Comparison of ENCODE assay signal across 1 cellular context in the genomic region with DNA sequence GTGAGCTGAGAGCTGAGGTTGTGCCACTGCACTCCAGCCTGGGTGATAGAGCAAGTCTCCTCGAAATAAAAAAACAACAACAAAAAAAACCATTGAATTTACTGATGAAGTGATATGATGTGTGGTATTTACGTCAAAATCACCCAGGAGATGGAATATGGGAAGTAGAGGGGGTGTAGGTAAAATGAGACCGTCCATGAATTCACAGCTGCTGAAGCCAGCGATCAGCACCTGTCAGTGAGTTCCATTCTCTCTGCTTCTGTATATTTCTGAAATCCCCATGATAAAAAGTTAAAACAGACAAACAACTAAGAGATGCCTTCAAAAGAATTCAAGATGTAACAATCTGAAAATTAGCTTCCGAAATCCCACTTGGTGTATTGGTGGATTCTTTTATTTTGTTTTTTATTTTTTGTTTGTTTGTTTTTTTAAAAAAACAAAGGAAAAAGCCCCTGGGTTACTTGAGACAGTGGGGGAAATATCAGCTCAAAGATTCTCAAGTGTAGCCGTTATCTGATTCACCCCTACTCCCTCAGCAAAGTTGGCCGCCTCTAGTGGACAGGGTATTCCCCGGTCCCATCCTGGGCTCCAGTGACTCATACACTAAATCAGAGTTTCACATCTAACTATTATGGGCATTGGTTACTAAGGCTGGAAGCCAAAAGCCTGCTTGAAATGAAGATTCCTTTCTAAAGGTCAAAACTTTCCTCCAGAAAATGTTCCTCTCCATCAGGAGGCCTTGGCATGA.
TF ChIP-seq lines count a peak whose summit lies in the region.

No MANE protein-coding gene starts in this region.

TF ChIP-seq in GM12878, 131 proteins besides CTCF, POLR2A, EP300 and RAD21 (continued from another document and continues in another):
- TF ChIP-seq, protein P1, sequence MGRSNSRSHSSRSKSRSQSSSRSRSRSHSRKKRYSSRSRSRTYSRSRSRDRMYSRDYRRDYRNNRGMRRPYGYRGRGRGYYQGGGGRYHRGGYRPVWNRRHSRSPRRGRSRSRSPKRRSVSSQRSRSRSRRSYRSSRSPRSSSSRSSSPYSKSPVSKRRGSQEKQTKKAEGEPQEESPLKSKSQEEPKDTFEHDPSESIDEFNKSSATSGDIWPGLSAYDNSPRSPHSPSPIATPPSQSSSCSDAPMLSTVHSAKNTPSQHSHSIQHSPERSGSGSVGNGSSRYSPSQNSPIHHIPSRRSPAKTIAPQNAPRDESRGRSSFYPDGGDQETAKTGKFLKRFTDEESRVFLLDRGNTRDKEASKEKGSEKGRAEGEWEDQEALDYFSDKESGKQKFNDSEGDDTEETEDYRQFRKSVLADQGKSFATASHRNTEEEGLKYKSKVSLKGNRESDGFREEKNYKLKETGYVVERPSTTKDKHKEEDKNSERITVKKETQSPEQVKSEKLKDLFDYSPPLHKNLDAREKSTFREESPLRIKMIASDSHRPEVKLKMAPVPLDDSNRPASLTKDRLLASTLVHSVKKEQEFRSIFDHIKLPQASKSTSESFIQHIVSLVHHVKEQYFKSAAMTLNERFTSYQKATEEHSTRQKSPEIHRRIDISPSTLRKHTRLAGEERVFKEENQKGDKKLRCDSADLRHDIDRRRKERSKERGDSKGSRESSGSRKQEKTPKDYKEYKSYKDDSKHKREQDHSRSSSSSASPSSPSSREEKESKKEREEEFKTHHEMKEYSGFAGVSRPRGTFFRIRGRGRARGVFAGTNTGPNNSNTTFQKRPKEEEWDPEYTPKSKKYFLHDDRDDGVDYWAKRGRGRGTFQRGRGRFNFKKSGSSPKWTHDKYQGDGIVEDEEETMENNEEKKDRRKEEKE (IDR thresholded peaks at IDR 0.05) = no peak
- TF ChIP-seq CBFB (IDR thresholded peaks at IDR 0.05; ENCODE audit: low read depth) = no peak
- TF ChIP-seq ZNF274 (IDR thresholded peaks at IDR 0.05; ENCODE audit: insufficient read depth, insufficient read length) = no peak
- TF ChIP-seq, protein P2, sequence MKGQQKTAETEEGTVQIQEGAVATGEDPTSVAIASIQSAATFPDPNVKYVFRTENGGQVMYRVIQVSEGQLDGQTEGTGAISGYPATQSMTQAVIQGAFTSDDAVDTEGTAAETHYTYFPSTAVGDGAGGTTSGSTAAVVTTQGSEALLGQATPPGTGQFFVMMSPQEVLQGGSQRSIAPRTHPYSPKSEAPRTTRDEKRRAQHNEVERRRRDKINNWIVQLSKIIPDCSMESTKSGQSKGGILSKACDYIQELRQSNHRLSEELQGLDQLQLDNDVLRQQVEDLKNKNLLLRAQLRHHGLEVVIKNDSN (IDR thresholded peaks at IDR 0.05; ENCODE audit: borderline replicate concordance, extremely low read length, insufficient read depth, low read depth, low read length) = no peak
- TF ChIP-seq SUPT20H (IDR thresholded peaks at IDR 0.05; ENCODE audit: borderline replicate concordance, control insufficient read depth, low read depth, low read length) = no peak
- TF ChIP-seq, protein P3, sequence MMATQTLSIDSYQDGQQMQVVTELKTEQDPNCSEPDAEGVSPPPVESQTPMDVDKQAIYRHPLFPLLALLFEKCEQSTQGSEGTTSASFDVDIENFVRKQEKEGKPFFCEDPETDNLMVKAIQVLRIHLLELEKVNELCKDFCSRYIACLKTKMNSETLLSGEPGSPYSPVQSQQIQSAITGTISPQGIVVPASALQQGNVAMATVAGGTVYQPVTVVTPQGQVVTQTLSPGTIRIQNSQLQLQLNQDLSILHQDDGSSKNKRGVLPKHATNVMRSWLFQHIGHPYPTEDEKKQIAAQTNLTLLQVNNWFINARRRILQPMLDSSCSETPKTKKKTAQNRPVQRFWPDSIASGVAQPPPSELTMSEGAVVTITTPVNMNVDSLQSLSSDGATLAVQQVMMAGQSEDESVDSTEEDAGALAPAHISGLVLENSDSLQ (IDR thresholded peaks at IDR 0.05) = no peak
- TF ChIP-seq STAT3 (IDR thresholded peaks at IDR 0.05; ENCODE audit: low read depth, low read length) = no peak
- peak; percentile 59 for TF ChIP-seq BCL11A (IDR thresholded peaks at IDR 0.05; ENCODE audit: low read depth, low read length)
- no peak for TF ChIP-seq TCF7 (IDR thresholded peaks at IDR 0.05; ENCODE audit: borderline replicate concordance)
- TF ChIP-seq, protein P4, sequence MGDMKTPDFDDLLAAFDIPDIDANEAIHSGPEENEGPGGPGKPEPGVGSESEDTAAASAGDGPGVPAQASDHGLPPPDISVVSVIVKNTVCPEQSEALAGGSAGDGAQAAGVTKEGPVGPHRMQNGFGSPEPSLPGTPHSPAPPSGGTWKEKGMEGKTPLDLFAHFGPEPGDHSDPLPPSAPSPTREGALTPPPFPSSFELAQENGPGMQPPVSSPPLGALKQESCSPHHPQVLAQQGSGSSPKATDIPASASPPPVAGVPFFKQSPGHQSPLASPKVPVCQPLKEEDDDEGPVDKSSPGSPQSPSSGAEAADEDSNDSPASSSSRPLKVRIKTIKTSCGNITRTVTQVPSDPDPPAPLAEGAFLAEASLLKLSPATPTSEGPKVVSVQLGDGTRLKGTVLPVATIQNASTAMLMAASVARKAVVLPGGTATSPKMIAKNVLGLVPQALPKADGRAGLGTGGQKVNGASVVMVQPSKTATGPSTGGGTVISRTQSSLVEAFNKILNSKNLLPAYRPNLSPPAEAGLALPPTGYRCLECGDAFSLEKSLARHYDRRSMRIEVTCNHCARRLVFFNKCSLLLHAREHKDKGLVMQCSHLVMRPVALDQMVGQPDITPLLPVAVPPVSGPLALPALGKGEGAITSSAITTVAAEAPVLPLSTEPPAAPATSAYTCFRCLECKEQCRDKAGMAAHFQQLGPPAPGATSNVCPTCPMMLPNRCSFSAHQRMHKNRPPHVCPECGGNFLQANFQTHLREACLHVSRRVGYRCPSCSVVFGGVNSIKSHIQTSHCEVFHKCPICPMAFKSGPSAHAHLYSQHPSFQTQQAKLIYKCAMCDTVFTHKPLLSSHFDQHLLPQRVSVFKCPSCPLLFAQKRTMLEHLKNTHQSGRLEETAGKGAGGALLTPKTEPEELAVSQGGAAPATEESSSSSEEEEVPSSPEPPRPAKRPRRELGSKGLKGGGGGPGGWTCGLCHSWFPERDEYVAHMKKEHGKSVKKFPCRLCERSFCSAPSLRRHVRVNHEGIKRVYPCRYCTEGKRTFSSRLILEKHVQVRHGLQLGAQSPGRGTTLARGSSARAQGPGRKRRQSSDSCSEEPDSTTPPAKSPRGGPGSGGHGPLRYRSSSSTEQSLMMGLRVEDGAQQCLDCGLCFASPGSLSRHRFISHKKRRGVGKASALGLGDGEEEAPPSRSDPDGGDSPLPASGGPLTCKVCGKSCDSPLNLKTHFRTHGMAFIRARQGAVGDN (IDR thresholded peaks at IDR 0.05) = no peak
- no peak for TF ChIP-seq MTA2 (IDR thresholded peaks at IDR 0.05; ENCODE audit: low read depth)
- TF ChIP-seq, protein P5, sequence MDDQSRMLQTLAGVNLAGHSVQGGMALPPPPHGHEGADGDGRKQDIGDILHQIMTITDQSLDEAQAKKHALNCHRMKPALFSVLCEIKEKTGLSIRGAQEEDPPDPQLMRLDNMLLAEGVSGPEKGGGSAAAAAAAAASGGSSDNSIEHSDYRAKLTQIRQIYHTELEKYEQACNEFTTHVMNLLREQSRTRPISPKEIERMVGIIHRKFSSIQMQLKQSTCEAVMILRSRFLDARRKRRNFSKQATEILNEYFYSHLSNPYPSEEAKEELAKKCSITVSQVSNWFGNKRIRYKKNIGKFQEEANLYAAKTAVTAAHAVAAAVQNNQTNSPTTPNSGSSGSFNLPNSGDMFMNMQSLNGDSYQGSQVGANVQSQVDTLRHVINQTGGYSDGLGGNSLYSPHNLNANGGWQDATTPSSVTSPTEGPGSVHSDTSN (IDR thresholded peaks at IDR 0.05; ENCODE audit: insufficient replicate concordance, low read depth, low read length) = no peak
- no peak for TF ChIP-seq EZH2 (IDR thresholded peaks at IDR 0.05; ENCODE audit: borderline replicate concordance, control insufficient read depth, low read depth, low read length)
- TF ChIP-seq, protein P6, sequence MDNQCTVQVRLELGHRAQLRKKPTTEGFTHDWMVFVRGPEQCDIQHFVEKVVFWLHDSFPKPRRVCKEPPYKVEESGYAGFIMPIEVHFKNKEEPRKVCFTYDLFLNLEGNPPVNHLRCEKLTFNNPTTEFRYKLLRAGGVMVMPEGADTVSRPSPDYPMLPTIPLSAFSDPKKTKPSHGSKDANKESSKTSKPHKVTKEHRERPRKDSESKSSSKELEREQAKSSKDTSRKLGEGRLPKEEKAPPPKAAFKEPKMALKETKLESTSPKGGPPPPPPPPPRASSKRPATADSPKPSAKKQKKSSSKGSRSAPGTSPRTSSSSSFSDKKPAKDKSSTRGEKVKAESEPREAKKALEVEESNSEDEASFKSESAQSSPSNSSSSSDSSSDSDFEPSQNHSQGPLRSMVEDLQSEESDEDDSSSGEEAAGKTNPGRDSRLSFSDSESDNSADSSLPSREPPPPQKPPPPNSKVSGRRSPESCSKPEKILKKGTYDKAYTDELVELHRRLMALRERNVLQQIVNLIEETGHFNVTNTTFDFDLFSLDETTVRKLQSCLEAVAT (IDR thresholded peaks at IDR 0.05) = no peak
- no peak for TF ChIP-seq CHD4 (IDR thresholded peaks at IDR 0.05)
- peak; percentile 79; the same call in 1 of the 2 replicates for TF ChIP-seq NFIC (IDR thresholded peaks at IDR 0.05; ENCODE audit: low read depth, low read length)
- peak; percentile 47; the same call in 1 of the 2 replicates for TF ChIP-seq DPF2 (IDR thresholded peaks at IDR 0.05)
- TF ChIP-seq, protein P7, sequence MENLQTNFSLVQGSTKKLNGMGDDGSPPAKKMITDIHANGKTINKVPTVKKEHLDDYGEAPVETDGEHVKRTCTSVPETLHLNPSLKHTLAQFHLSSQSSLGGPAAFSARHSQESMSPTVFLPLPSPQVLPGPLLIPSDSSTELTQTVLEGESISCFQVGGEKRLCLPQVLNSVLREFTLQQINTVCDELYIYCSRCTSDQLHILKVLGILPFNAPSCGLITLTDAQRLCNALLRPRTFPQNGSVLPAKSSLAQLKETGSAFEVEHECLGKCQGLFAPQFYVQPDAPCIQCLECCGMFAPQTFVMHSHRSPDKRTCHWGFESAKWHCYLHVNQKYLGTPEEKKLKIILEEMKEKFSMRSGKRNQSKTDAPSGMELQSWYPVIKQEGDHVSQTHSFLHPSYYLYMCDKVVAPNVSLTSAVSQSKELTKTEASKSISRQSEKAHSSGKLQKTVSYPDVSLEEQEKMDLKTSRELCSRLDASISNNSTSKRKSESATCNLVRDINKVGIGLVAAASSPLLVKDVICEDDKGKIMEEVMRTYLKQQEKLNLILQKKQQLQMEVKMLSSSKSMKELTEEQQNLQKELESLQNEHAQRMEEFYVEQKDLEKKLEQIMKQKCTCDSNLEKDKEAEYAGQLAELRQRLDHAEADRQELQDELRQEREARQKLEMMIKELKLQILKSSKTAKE (IDR thresholded peaks at IDR 0.05; ENCODE audit: low read depth, poor library complexity, severe bottlenecking) = peak; percentile 20
- TF ChIP-seq, protein P8, sequence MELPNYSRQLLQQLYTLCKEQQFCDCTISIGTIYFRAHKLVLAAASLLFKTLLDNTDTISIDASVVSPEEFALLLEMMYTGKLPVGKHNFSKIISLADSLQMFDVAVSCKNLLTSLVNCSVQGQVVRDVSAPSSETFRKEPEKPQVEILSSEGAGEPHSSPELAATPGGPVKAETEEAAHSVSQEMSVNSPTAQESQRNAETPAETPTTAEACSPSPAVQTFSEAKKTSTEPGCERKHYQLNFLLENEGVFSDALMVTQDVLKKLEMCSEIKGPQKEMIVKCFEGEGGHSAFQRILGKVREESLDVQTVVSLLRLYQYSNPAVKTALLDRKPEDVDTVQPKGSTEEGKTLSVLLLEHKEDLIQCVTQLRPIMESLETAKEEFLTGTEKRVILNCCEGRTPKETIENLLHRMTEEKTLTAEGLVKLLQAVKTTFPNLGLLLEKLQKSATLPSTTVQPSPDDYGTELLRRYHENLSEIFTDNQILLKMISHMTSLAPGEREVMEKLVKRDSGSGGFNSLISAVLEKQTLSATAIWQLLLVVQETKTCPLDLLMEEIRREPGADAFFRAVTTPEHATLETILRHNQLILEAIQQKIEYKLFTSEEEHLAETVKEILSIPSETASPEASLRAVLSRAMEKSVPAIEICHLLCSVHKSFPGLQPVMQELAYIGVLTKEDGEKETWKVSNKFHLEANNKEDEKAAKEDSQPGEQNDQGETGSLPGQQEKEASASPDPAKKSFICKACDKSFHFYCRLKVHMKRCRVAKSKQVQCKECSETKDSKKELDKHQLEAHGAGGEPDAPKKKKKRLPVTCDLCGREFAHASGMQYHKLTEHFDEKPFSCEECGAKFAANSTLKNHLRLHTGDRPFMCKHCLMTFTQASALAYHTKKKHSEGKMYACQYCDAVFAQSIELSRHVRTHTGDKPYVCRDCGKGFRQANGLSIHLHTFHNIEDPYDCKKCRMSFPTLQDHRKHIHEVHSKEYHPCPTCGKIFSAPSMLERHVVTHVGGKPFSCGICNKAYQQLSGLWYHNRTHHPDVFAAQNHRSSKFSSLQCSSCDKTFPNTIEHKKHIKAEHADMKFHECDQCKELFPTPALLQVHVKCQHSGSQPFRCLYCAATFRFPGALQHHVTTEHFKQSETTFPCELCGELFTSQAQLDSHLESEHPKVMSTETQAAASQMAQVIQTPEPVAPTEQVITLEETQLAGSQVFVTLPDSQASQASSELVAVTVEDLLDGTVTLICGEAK (IDR thresholded peaks at IDR 0.05; ENCODE audit: borderline replicate concordance) = no peak
- TF ChIP-seq ETV6 (conservative IDR thresholded peaks at IDR 0.05 in 1 of 2, IDR thresholded peaks at IDR 0.05 in 1 of 2; ENCODE audit: borderline replicate concordance in 1 of 2, low read depth in 1 of 2) = peak in 1 of 2 experiments; percentile 42; a peak in 1 of 4 replicates
- TF ChIP-seq FOXK2 (IDR thresholded peaks at IDR 0.05) = peak; percentile 59; the same call in 1 of the 2 replicates
- TF ChIP-seq EED (IDR thresholded peaks at IDR 0.05; ENCODE audit: low read depth) = peak; percentile 71
- peak; percentile 69; the same call in 1 of the 2 replicates for TF ChIP-seq MEF2A (IDR thresholded peaks at IDR 0.05; ENCODE audit: insufficient read depth, low read depth, low read length)
- no peak for TF ChIP-seq CHD1 (IDR thresholded peaks at IDR 0.05; ENCODE audit: low read depth, low read length)
- TF ChIP-seq SREBF2 (IDR thresholded peaks at IDR 0.05; ENCODE audit: low read length) = no peak
- TF ChIP-seq, protein P9, sequence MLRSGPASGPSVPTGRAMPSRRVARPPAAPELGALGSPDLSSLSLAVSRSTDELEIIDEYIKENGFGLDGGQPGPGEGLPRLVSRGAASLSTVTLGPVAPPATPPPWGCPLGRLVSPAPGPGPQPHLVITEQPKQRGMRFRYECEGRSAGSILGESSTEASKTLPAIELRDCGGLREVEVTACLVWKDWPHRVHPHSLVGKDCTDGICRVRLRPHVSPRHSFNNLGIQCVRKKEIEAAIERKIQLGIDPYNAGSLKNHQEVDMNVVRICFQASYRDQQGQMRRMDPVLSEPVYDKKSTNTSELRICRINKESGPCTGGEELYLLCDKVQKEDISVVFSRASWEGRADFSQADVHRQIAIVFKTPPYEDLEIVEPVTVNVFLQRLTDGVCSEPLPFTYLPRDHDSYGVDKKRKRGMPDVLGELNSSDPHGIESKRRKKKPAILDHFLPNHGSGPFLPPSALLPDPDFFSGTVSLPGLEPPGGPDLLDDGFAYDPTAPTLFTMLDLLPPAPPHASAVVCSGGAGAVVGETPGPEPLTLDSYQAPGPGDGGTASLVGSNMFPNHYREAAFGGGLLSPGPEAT (IDR thresholded peaks at IDR 0.05; ENCODE audit: low read depth) = peak; percentile 31; the same call in 1 of the 2 replicates
- no peak for TF ChIP-seq WRNIP1 (IDR thresholded peaks at IDR 0.05; ENCODE audit: borderline replicate concordance, low read depth, low read length)
- TF ChIP-seq IKZF2 (IDR thresholded peaks at IDR 0.05) = peak; percentile 60 to 65; a peak in 1 of 4 replicates
- TF ChIP-seq SMARCA5 (IDR thresholded peaks at IDR 0.05) = no peak
- 0 out of 4 replicates have a peak, but pooled peaks have one; percentile 7 to 8 for TF ChIP-seq BHLHE40 (IDR thresholded peaks at IDR 0.05; ENCODE audit: borderline replicate concordance in 1 of 2, low read depth in 2 of 2, low read length in 1 of 2)
